In the genomic region with DNA sequence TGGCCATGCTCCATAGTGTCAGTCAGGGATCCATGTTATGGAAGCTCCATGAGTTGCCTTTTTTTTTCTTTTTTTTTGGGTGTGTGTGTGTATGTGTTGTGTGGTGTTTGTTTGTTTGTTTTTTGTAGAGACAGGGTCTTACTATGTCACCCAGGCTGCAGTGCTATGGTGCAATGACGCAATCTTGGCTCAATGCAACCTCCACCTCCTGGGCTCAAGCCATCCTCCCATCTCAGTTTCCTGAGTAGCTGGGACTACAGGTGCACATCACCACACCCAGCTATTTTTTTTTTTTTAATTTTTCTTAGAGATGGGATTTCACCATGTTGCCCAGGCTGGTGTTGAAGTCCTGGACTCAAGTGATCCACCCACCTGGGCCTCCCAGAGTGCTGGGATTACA, we compare ENCODE assay signal across 10 cellular contexts. TPM values are rescaled to one million over a fixed set of nuclear protein-coding genes. Genes with fewer than 3 reads are reported as not detected.
DNase-seq lines count a peak whose midpoint lies in the region; ATAC-seq, FAIRE-seq and TF ChIP-seq lines count a peak whose summit lies in the region.
"Had no signal": no experiment of that assay in that cellular context is flagged by ENCODE, and none has a peak within 500 bp of the region (broad histone marks: within the 10 kb centered on the region; RNA-seq: fewer than 3 reads in every experiment).

No MANE protein-coding gene starts in this region.

- RAD21 ChIA-PET in GM12878 (lab: Charles Lee; ENCODE audit: unreplicated experiment): interaction anchor here (1.0 to 5.0 kb wide), 6 partner anchors 12 to 139 kb away, joined by 3 to 61 read pairs (median 6); a partner anchor contains a TSS

- peaks cover 5% of the 10 kb centered on the region for H3K36me3 ChIP-seq in BLaER1
- H3K36me3 ChIP-seq in CD8-positive, alpha-beta memory T cell (ENCODE audit: insufficient read depth, low read length): no peaks in the 10 kb centered on the region
- H3K36me3 ChIP-seq in GM12878 (ENCODE audit: control insufficient read depth in 2 of 2, insufficient read depth in 2 of 2, low read length in 1 of 2): peaks cover 0 to 3% of the 10 kb centered on the region in 2 experiments; a peak in 1 of 4 replicates

- H3K4me3 ChIP-seq in BLaER1: no peak overlapping the region
- H3K4me3 ChIP-seq in CD8-positive, alpha-beta memory T cell (ENCODE audit: low read length): no peak overlapping the region
- H3K4me3 ChIP-seq in GM12878: peak overlapping the region; percentile 24; the same call in 1 of the 2 replicates

- no peak for TF ChIP-seq EP300 in GM12878 (IDR thresholded peaks at IDR 0.05; ENCODE audit: borderline replicate concordance in 1 of 2, control insufficient read depth in 1 of 2, low read depth in 2 of 2, low read length in 2 of 2)

- SMC1A ChIA-PET in GM12878 (lab: Charles Lee; ENCODE audit: uncharacterized antibody, unreplicated experiment): interaction anchor here (0.8 to 6.6 kb wide), 7 partner anchors 10 to 121 kb away, joined by 3 to 96 read pairs (median 5); a partner anchor contains a TSS

- WGBS in GM12878 (ENCODE audit: insufficient coverage, insufficient replicate concordance, low lambda C conversion rate, missing lambda C conversion rate): 100% methylated on average over 1 of the region's 1 CpG

- H3K9me3 ChIP-seq in BLaER1 (0 out of 2 replicates have a peak, but pooled peaks cover under 1% of the 10 kb centered on the region), GM12878 (replicated peaks; ENCODE audit: control insufficient read depth, insufficient read depth, low read length) (no peaks in the 10 kb centered on the region)
- no peaks in the 10 kb centered on the region for H3K9me3 ChIP-seq in CD8-positive, alpha-beta memory T cell (ENCODE audit: low read length)

- H3K27ac Mint-ChIP-seq in CD8-positive, alpha-beta memory T cell: peak overlapping the region; percentile 91 to 98 (median 96)
- H3K27ac Mint-ChIP-seq in osteocyte (ENCODE audit: unreplicated experiment): peak overlapping the region; percentile 98

- H3K27ac ChIP-seq in BLaER1 (no peak overlapping the region), GM12878 (ENCODE audit: control insufficient read depth, insufficient read depth) (peak overlapping the region; percentile 100)
- H3K27ac ChIP-seq in CD8-positive, alpha-beta memory T cell (ENCODE audit: low read depth, low read length): no peak overlapping the region

- intact Hi-C loops in GM12878 (cut with micrococcal nuclease; ENCODE audit: unreplicated experiment): no loop called here

- no peaks in the 10 kb centered on the region for H3K27me3 ChIP-seq in BLaER1
- no peaks in the 10 kb centered on the region for H3K27me3 ChIP-seq in CD8-positive, alpha-beta memory T cell (ENCODE audit: insufficient read depth, low read length, poor library complexity, severe bottlenecking)
- H3K27me3 ChIP-seq in GM12878 (replicated peaks in 1 of 2; ENCODE audit: control insufficient read depth in 2 of 2, insufficient read depth in 2 of 2, low read length in 1 of 2): no peaks in the 10 kb centered on the region

- no peak for DNase-seq in CD8-positive, alpha-beta memory T cell
- DNase-seq in GM12878 (ENCODE audit: low read depth, low spot score) (no peak), osteocyte (ENCODE audit: extremely low spot score, unreplicated experiment) (no peak), left lobe of liver (ENCODE audit: low spot score) (no peak), occipital lobe (lab: John Stamatoyannopoulos, UW) (no peak)
- DNase-seq: GOT3, hypothalamus, NCI-H1694 had no signal

- peaks cover 0 to 36% (median 2%) of the 10 kb centered on the region in 3 donors for H3K36me3 Mint-ChIP-seq in CD8-positive, alpha-beta memory T cell
- H3K36me3 Mint-ChIP-seq in osteocyte (ENCODE audit: unreplicated experiment): peaks cover 11% of the 10 kb centered on the region

- H3K4me1 ChIP-seq in BLaER1: peaks cover 31% of the 10 kb centered on the region
- peaks cover 37% of the 10 kb centered on the region for H3K4me1 ChIP-seq in CD8-positive, alpha-beta memory T cell (ENCODE audit: insufficient read depth, low read length)
- H3K4me1 ChIP-seq in GM12878 (ENCODE audit: control insufficient read depth, insufficient read depth, low read length): peaks cover 8% of the 10 kb centered on the region

- FAIRE-seq in GM12878 (lab: Jason Lieb, UNC): no peak

- peak overlapping the region in 6 of 7 donors; percentile 26 to 99 (median 48) for H3K4me3 Mint-ChIP-seq in CD8-positive, alpha-beta memory T cell
- no peak overlapping the region for H3K4me3 Mint-ChIP-seq in osteocyte (ENCODE audit: unreplicated experiment)

- no peak for TF ChIP-seq POLR2A in GM12878 (IDR thresholded peaks at IDR 0.05; ENCODE audit: low read depth, low read length)

- H3K79me2 ChIP-seq in GM12878 (ENCODE audit: control insufficient read depth, insufficient read depth, low read length): peaks cover 59% of the 10 kb centered on the region

- H3K4me2 ChIP-seq in BLaER1: peak overlapping the region; percentile 98
- peak overlapping the region; percentile 78; the same call in 1 of the 2 replicates for H3K4me2 ChIP-seq in GM12878 (ENCODE audit: control insufficient read depth, insufficient read depth)

- POLR2A ChIA-PET in CD8-positive, alpha-beta memory T cell (lab: Charles Lee): interaction anchor here (0.5 to 0.7 kb wide), 4 partner anchors 9 to 64 kb away, joined by 3 read pairs; a partner anchor contains a TSS
- POLR2A ChIA-PET in GM12878 (lab: Charles Lee): interaction anchor here (1.1 to 6.1 kb wide), 4 partner anchors 11 to 63 kb away, joined by 4 to 58 read pairs (median 32); a partner anchor contains a TSS

- H3K27me3 Mint-ChIP-seq in CD8-positive, alpha-beta memory T cell: no peaks in the 10 kb centered on the region
- H3K27me3 Mint-ChIP-seq in osteocyte (ENCODE audit: unreplicated experiment): no peaks in the 10 kb centered on the region

- H3K9ac ChIP-seq in BLaER1: no peak overlapping the region
- peak overlapping the region; percentile 100; the same call in 1 of the 2 replicates for H3K9ac ChIP-seq in GM12878 (ENCODE audit: control insufficient read depth, insufficient read depth, low read length)

- H2AFZ ChIP-seq in GM12878 (ENCODE audit: control insufficient read depth, low read depth, low read length): no peak overlapping the region

- H3K9me3 Mint-ChIP-seq in CD8-positive, alpha-beta memory T cell: peaks cover 0 to 1% (median 0%) of the 10 kb centered on the region in 5 donors
- H3K9me3 Mint-ChIP-seq in osteocyte (ENCODE audit: unreplicated experiment): no peaks in the 10 kb centered on the region

- BruUV-seq in GM12878 (replicated peaks; lab: Mats Ljungman, UMichigan): no TSS peak

- H4K20me1 ChIP-seq in BLaER1: no peaks in the 10 kb centered on the region; the same call in 1 of the 2 replicates
- no peaks in the 10 kb centered on the region for H4K20me1 ChIP-seq in GM12878 (ENCODE audit: control insufficient read depth, insufficient read depth)

- no peak for ATAC-seq in GM12878
- no peak for ATAC-seq in left lobe of liver
- no peak for ATAC-seq in GM19324 (IDR thresholded peaks at IDR 0.05; ENCODE audit: low FRiP score, unreplicated experiment)

- CTCF ChIA-PET in CD8-positive, alpha-beta memory T cell (lab: Charles Lee): no interaction called here
- CTCF ChIA-PET in GM12878 (lab: Yijun Ruan, JAX): interaction anchor here (1.0 to 1.4 kb wide), 3 partner anchors 12 to 64 kb away, joined by 4 to 5 read pairs (median 4); a partner anchor contains a TSS

- peaks cover 55 to 62% (median 61%) of the 10 kb centered on the region in 3 donors for H3K4me1 Mint-ChIP-seq in CD8-positive, alpha-beta memory T cell
- peaks cover 56% of the 10 kb centered on the region for H3K4me1 Mint-ChIP-seq in osteocyte (ENCODE audit: unreplicated experiment)

- in situ Hi-C loops in GM12878 (cut with MboI): loop anchor here (25.0 kb wide), 2 partner anchors 1824 to 1826 kb away; a partner anchor contains a TSS

- TF ChIP-seq CTCF in GM12878 (IDR thresholded peaks at IDR 0.05 in 2 of 3, conservative IDR thresholded peaks at IDR 0.05 in 1 of 3; ENCODE audit: control insufficient read depth in 2 of 3, extremely low read depth in 1 of 3, insufficient read depth in 1 of 3, low read depth in 3 of 3, low read length in 3 of 3) (no peak), osteocyte (IDR thresholded peaks at IDR 0.05) (no peak)

- TF ChIP-seq RAD21 in GM12878 (IDR thresholded peaks at IDR 0.05; ENCODE audit: insufficient read depth, low read depth, low read length): no peak

RNA-seq across cellular contexts. Expression of a gene that starts 1.1 kb away (rescaled TPM):
- 100 to 1,000 TPM; 105 TPM for total RNA-seq in CD8-positive, alpha-beta memory T cell
- polyA plus RNA-seq in CD8-positive, alpha-beta memory T cell: 163 TPM
- 752 and 763 TPM in 2 replicates for total RNA-seq in GM12878 (2013; cell fraction: nucleolus; rRNA removed)
- total RNA-seq in GM12878 (2014; rRNA removed) (146 and 198 TPM in 2 replicates), GM12878 (2014; rRNA removed; fragmentation: Illumina TruSeq; extraction: Trizol) (217 and 238 TPM in 2 replicates), GM12878 (2021) (239 and 241 TPM in 2 replicates), osteocyte (136 and 138 TPM in 2 replicates), left lobe of liver (8.0 TPM), occipital lobe (11.2 TPM)
- 148 TPM for polyA plus RNA-seq in GM12878 (2011; ENCODE audit: low read depth)
- polyA plus RNA-seq in GM12878 (2011; rRNA removed) (485 and 630 TPM in 2 replicates), GM12878 (2014; fragmentation: Illumina TruSeq; extraction: Trizol) (239 and 325 TPM in 2 replicates), GM12878 (2014; fragmentation: Nextera tagmentation; extraction: Ambion mirVana) (100 to 1,000 TPM; 116 to 143 TPM), GM12878 (2014; rRNA removed) (163 and 194 TPM in 2 replicates), GM12878 (2016; fragmentation: Nextera tagmentation; extraction: Ambion mirVana) (100 to 1,000 TPM; 199 to 208 TPM)
- polyA plus RNA-seq in GM12878 (2011; cell fraction: cytosol; rRNA removed): 231 and 235 TPM in 2 replicates
- polyA plus RNA-seq in GM12878 (2011; cell fraction: nucleus; rRNA removed): 410 and 470 TPM in 2 replicates
- 172 and 198 TPM in 2 replicates for polyA plus RNA-seq in GM12878 (2012)
- polyA minus RNA-seq in GM12878 (2011; rRNA and poly(A)+ RNA removed): 257 and 282 TPM in 2 replicates
- 79.8 and 91.3 TPM in 2 replicates for polyA minus RNA-seq in GM12878 (2011; cell fraction: cytosol; rRNA and poly(A)+ RNA removed)
- 138 and 153 TPM in 2 replicates for polyA minus RNA-seq in GM12878 (2011; cell fraction: nucleus; rRNA and poly(A)+ RNA removed)

RNA-seq across cellular contexts. Expression of a gene that starts 3.6 kb away (rescaled TPM):
- 10 to 100 TPM in 1 of 2 experiments, 1 to 10 TPM in 1; 8.2 to 10.6 TPM for total RNA-seq in CD8-positive, alpha-beta memory T cell
- 9.8 TPM for polyA plus RNA-seq in CD8-positive, alpha-beta memory T cell
- 99.9 and 101 TPM in 2 replicates for total RNA-seq in GM12878 (2013; cell fraction: nucleolus; rRNA removed)
- total RNA-seq in GM12878 (2014; rRNA removed) (34.7 and 39.8 TPM in 2 replicates), GM12878 (2014; rRNA removed; fragmentation: Illumina TruSeq; extraction: Trizol) (38.8 and 40.3 TPM in 2 replicates), GM12878 (2021) (29.8 and 34.7 TPM in 2 replicates), osteocyte (41.7 and 47.3 TPM in 2 replicates), left lobe of liver (19.4 TPM), occipital lobe (3.9 TPM)
- 16.7 TPM for polyA plus RNA-seq in GM12878 (2011; ENCODE audit: low read depth)
- polyA plus RNA-seq in GM12878 (2011; rRNA removed) (59.7 and 61.7 TPM in 2 replicates), GM12878 (2014; fragmentation: Illumina TruSeq; extraction: Trizol) (41.5 and 53.2 TPM in 2 replicates), GM12878 (2014; fragmentation: Nextera tagmentation; extraction: Ambion mirVana) (10 to 100 TPM; 20.0 to 21.8 TPM), GM12878 (2014; rRNA removed) (23.5 and 23.9 TPM in 2 replicates), GM12878 (2016; fragmentation: Nextera tagmentation; extraction: Ambion mirVana) (10 to 100 TPM; 24.1 to 29.0 TPM)
- 26.4 and 34.6 TPM in 2 replicates for polyA plus RNA-seq in GM12878 (2011; cell fraction: cytosol; rRNA removed)
- 35.6 and 39.6 TPM in 2 replicates for polyA plus RNA-seq in GM12878 (2011; cell fraction: nucleus; rRNA removed)
- 23.6 and 26.2 TPM in 2 replicates for polyA plus RNA-seq in GM12878 (2012)
- 51.3 and 57.4 TPM in 2 replicates for polyA minus RNA-seq in GM12878 (2011; rRNA and poly(A)+ RNA removed)
- 15.9 and 19.4 TPM in 2 replicates for polyA minus RNA-seq in GM12878 (2011; cell fraction: cytosol; rRNA and poly(A)+ RNA removed)
- 22.8 and 24.2 TPM in 2 replicates for polyA minus RNA-seq in GM12878 (2011; cell fraction: nucleus; rRNA and poly(A)+ RNA removed)

RNA-seq across cellular contexts. Expression of a gene that starts 47.8 kb away (rescaled TPM):
- not detected for total RNA-seq in CD8-positive, alpha-beta memory T cell
- not detected for polyA plus RNA-seq in CD8-positive, alpha-beta memory T cell
- 13.2 and 15.1 TPM in 2 replicates for total RNA-seq in GM12878 (2013; cell fraction: nucleolus; rRNA removed)
- total RNA-seq in GM12878 (2014; rRNA removed) (0.49 and 0.51 TPM in 2 replicates), GM12878 (2014; rRNA removed; fragmentation: Illumina TruSeq; extraction: Trizol) (0.23 and 0.36 TPM in 2 replicates), GM12878 (2021) (0.21 TPM in 1 of 2 replicates, not detected in the other), osteocyte (not detected in 2 replicates), left lobe of liver (not detected), occipital lobe (not detected)
- polyA plus RNA-seq in GM12878 (2011; ENCODE audit: low read depth): 0.31 TPM
- polyA plus RNA-seq in GM12878 (2011; rRNA removed) (0.71 and 1.1 TPM in 2 replicates), GM12878 (2014; fragmentation: Illumina TruSeq; extraction: Trizol) (0.21 and 0.38 TPM in 2 replicates), GM12878 (2014; fragmentation: Nextera tagmentation; extraction: Ambion mirVana) (under 1 TPM in 1 of 2 experiments, not detected in 1; 0.04 TPM), GM12878 (2014; rRNA removed) (0.19 and 0.44 TPM in 2 replicates), GM12878 (2016; fragmentation: Nextera tagmentation; extraction: Ambion mirVana) (not detected)
- polyA plus RNA-seq in GM12878 (2011; cell fraction: cytosol; rRNA removed): 0.33 and 0.46 TPM in 2 replicates
- 2.5 and 5.0 TPM in 2 replicates for polyA plus RNA-seq in GM12878 (2011; cell fraction: nucleus; rRNA removed)
- polyA plus RNA-seq in GM12878 (2012): 0.09 and 0.35 TPM in 2 replicates
- 3.8 and 5.7 TPM in 2 replicates for polyA minus RNA-seq in GM12878 (2011; rRNA and poly(A)+ RNA removed)
- not detected in 2 replicates for polyA minus RNA-seq in GM12878 (2011; cell fraction: cytosol; rRNA and poly(A)+ RNA removed)
- 5.0 and 5.3 TPM in 2 replicates for polyA minus RNA-seq in GM12878 (2011; cell fraction: nucleus; rRNA and poly(A)+ RNA removed)
